In genomic region chr19:7943444-7944176, GRCh38 we compare ENCODE assay signal across 8 cellular contexts. TPM values are rescaled to one million over a fixed set of nuclear protein-coding genes. Genes with fewer than 3 reads are reported as not detected.
DNase-seq lines count a peak whose midpoint lies in the region; ATAC-seq and TF ChIP-seq lines count a peak whose summit lies in the region.

TSS of gene TIMM44 (minus strand) at chr19:7943666. CDS start at chr19:7943651, 15 bp downstream.

- ATAC-seq in GM21723 (IDR thresholded peaks at IDR 0.05; ENCODE audit: unreplicated experiment) (peak; percentile 93), Panc1 (peak; percentile 99)
- peak; percentile 98 for ATAC-seq in activated T-cell treated with anti-CD3 and anti-CD28 coated beads, Interleukin-2, amount 50 U/mL, for 4 hours

- DNase-seq in DMS53 (lab: John Stamatoyannopoulos, UW) (peak; percentile 99), KG1 (lab: John Stamatoyannopoulos, UW) (peak; percentile 97), Panc1 (ENCODE audit: low read depth, low spot score) (peak; percentile 95)
- DNase-seq in activated T-cell treated with anti-CD3 and anti-CD28 coated beads, Interleukin-2, amount 50 U/mL, for 4 hours = peak; percentile 98
- peak; percentile 95 for DNase-seq in stimulated activated CD8-positive, alpha-beta memory T cell treated with anti-CD3 and anti-CD28 coated beads, Interleukin-7, amount 100 ng/mL, for 1 hour (ENCODE audit: low read depth in 2 of 2)

- in situ Hi-C loops in Panc1 (cut with HindIII; ENCODE audit: low pct_unique_long_range_greater_than_20kb, low sequenced_read_pairs) = no loop called here

- H3K9me3 ChIP-seq in Panc1 (ENCODE audit: control insufficient read depth, insufficient read depth, low read depth, low read length) (no peaks in the 10 kb centered on the region), esophagus (ENCODE audit: control insufficient read depth in 2 of 2, insufficient read depth in 1 of 2, low read depth in 1 of 2, low read length in 1 of 2) (no peaks in the 10 kb centered on the region), mucosa of stomach (ENCODE audit: control insufficient read depth, low read length) (no peaks in the 10 kb centered on the region)

- H3K4me1 ChIP-seq in Panc1 (ENCODE audit: control insufficient read depth, insufficient read depth, low read length) = no peaks in the 10 kb centered on the region
- peaks cover 0 to 5% of the 10 kb centered on the region in 2 donors for H3K4me1 ChIP-seq in esophagus (ENCODE audit: control insufficient read depth in 2 of 2, insufficient read depth in 2 of 2, low read length in 1 of 2)
- H3K4me1 ChIP-seq in mucosa of stomach (ENCODE audit: control insufficient read depth, insufficient read depth, low read length) = peaks cover 9% of the 10 kb centered on the region

- H3K4me3 ChIP-seq in Panc1 (ENCODE audit: low read depth in 2 of 2, low read length in 2 of 2) (peak within 1 kb of the TSS; percentile 92 to 96), esophagus (ENCODE audit: low read depth in 1 of 2, low read length in 2 of 2) (peak within 1 kb of the TSS; percentile 52 to 70), mucosa of stomach (ENCODE audit: low read length) (peak within 1 kb of the TSS; percentile 89)

- H3K36me3 Mint-ChIP-seq in activated T-cell treated with anti-CD3 and anti-CD28 coated beads, Interleukin-2, amount 50 U/mL, for 4 hours (ENCODE audit: insufficient read depth) = peaks cover 12% of the 10 kb centered on the region

- H3K27ac ChIP-seq in Panc1 (ENCODE audit: low read length) = peak within 1 kb of the TSS; percentile 86
- H3K27ac ChIP-seq in esophagus (ENCODE audit: low read depth in 2 of 2, low read length in 1 of 2) = peak within 1 kb of the TSS; percentile 93

- H3K4me1 Mint-ChIP-seq in activated T-cell treated with anti-CD3 and anti-CD28 coated beads, Interleukin-2, amount 50 U/mL, for 4 hours (ENCODE audit: low read depth) = peaks cover 35% of the 10 kb centered on the region

- no peak for TF ChIP-seq CTCF in Panc1 (IDR thresholded peaks at IDR 0.05)

- H3K4me3 Mint-ChIP-seq in activated T-cell treated with anti-CD3 and anti-CD28 coated beads, Interleukin-2, amount 50 U/mL, for 4 hours = peak within 1 kb of the TSS; percentile 96

- CTCF ChIA-PET in Panc1 (lab: Charles Lee) = interaction anchor here (0.5 to 0.9 kb wide), 5 partner anchors 126 to 685 kb away, joined by 3 to 7 read pairs (median 5); no protein-coding TSS in a partner anchor

- no TSS peak for BruUV-seq in Panc1 (replicated peaks; lab: Mats Ljungman, UMichigan)

- H3K36me3 ChIP-seq in Panc1 (ENCODE audit: control insufficient read depth, insufficient read depth, low read length) = peaks cover 4% of the 10 kb centered on the region
- peaks cover 0 to 10% of the 10 kb centered on the region in 2 donors for H3K36me3 ChIP-seq in esophagus (ENCODE audit: control insufficient read depth in 2 of 2, insufficient read depth in 2 of 2, low read length in 1 of 2)
- H3K36me3 ChIP-seq in mucosa of stomach (ENCODE audit: control insufficient read depth, insufficient read depth, low read length) = peaks cover 4% of the 10 kb centered on the region

- H3K9ac ChIP-seq in mucosa of stomach (ENCODE audit: low read length) = peak within 1 kb of the TSS; percentile 98

- POLR2A ChIA-PET in Panc1 (lab: Charles Lee) = interaction anchor here (1.0 to 1.4 kb wide), 3 partner anchors 13 to 27 kb away, joined by 3 to 4 read pairs (median 3); no protein-coding TSS in a partner anchor

- WGBS in esophagus, 2 donors = 0 to 1% methylated on average over 56 of the region's 56 CpGs

- no peaks in the 10 kb centered on the region for H3K27me3 Mint-ChIP-seq in activated T-cell treated with anti-CD3 and anti-CD28 coated beads, Interleukin-2, amount 50 U/mL, for 4 hours (ENCODE audit: low read depth)

- intact Hi-C loops in Panc1 (cut with micrococcal nuclease; ENCODE audit: unreplicated experiment) = loop anchor here (1.0 kb wide), 1 partner anchor 310 kb away; no protein-coding TSS in a partner anchor

- no peaks in the 10 kb centered on the region for H3K9me3 Mint-ChIP-seq in activated T-cell treated with anti-CD3 and anti-CD28 coated beads, Interleukin-2, amount 50 U/mL, for 4 hours

- no peaks in the 10 kb centered on the region for H3K27me3 ChIP-seq in Panc1 (ENCODE audit: control insufficient read depth, insufficient read depth, low read length)
- H3K27me3 ChIP-seq in esophagus (ENCODE audit: control insufficient read depth in 1 of 2, insufficient read depth in 2 of 2, low read length in 2 of 2) = no peaks in the 10 kb centered on the region
- no peaks in the 10 kb centered on the region for H3K27me3 ChIP-seq in mucosa of stomach (ENCODE audit: control insufficient read depth, insufficient read depth, low read length)

RNA-seq across cellular contexts. Expression of gene TIMM44, which starts in this region (rescaled TPM):
- total RNA-seq in Panc1 (2021; ENCODE audit: unreplicated experiment) = 105 TPM
- 123 TPM for polyA plus RNA-seq in Panc1 (2012; ENCODE audit: insufficient read length)
- total RNA-seq in activated T-cell treated with anti-CD3 and anti-CD28 coated beads, Interleukin-2, amount 50 U/mL, for 4 hours = 100 to 1,000 TPM; 180 to 193 (median 190) TPM
- 10 to 100 TPM; 42.1 to 53.4 TPM for polyA plus RNA-seq in esophagus

Comparison
In these comparisons a context has a peak if more than half of its experiments do, and no peak if none do; other contexts are left out.
1. Peak in every context shown above with its lines: DNase-seq, ATAC-seq, H3K4me3 ChIP-seq and H3K27ac ChIP-seq.